Comparison of ENCODE assay signal across 8 cellular contexts in the genomic region with DNA sequence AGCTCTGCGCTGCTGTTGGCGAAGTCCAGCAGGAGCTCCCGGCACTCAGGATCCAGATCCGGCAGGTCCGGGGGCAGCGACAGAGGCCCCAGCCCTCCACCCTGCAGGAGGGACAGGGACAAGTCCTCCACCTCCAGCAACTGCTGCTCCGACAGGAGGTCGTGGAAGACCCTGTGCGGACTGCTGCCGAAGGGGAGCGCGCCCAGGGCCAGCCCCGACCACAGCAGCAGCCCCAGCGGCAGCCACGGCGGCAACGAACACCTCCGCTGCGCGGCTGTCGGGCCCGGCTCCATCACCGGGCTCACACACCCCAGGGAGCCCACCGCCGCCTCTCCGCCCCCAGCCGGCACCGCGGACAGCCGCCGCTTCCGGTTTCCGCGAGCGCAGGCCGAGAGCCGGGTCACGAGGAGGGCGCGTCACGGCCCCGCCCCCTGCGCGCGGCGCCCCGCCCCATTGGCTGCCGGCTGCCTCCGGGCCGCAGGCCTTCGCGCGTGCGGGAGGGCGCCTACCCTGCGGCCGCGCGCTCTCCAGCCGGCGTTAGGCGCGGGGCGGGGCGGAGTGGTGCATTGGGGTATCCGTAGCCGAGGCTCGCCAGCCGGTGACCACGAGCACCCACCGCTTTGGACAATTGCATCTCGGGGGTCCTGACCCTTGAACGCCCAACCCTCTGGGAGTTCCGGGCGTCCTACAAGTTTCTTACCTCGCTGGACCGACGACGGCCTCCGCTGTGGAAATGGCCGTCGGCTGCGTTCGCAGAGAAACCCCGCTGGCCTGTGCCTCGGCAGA. TPM values are rescaled to one million over a fixed set of nuclear protein-coding genes. Genes with fewer than 3 reads are reported as not detected.
DNase-seq lines count a peak whose midpoint lies in the region; ATAC-seq and TF ChIP-seq lines count a peak whose summit lies in the region.

A gene with protein sequence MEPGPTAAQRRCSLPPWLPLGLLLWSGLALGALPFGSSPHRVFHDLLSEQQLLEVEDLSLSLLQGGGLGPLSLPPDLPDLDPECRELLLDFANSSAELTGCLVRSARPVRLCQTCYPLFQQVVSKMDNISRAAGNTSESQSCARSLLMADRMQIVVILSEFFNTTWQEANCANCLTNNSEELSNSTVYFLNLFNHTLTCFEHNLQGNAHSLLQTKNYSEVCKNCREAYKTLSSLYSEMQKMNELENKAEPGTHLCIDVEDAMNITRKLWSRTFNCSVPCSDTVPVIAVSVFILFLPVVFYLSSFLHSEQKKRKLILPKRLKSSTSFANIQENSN (minus strand): TSS at position 383 of the 786 bp plus-strand sequence. CDS start 90 bp downstream, at position 293.

- H3K4me2 ChIP-seq in PC-9: peak within 1 kb of the TSS; percentile 90

- ATAC-seq in GM21526 (IDR thresholded peaks at IDR 0.05; ENCODE audit: low FRiP score, unreplicated experiment): peak; percentile 93

- H2AFZ ChIP-seq in PC-9: peak within 1 kb of the TSS; percentile 100

- TF ChIP-seq CTCF in PC-9 (conservative IDR thresholded peaks at IDR 0.05): no peak
- no peak for TF ChIP-seq CTCF in epithelial cell of proximal tubule (conservative IDR thresholded peaks at IDR 0.05; ENCODE audit: low read depth, low read length)

- TSS peak; percentile 71 for BruUV-seq in PC-9 (replicated peaks; lab: Mats Ljungman, UMichigan)

- H3K36me3 ChIP-seq in PC-9 (ENCODE audit: low read depth): no peaks in the 10 kb centered on the region
- H3K36me3 ChIP-seq in mucosa of stomach (ENCODE audit: control insufficient read depth, insufficient read depth, low read length): no peaks in the 10 kb centered on the region

- POLR2A ChIA-PET in PC-9 (lab: Charles Lee; ENCODE audit: unreplicated experiment): interaction anchor here (0.6 kb wide), 1 partner anchor 189 kb away, joined by 3 read pairs; no protein-coding TSS in a partner anchor

- CTCF ChIA-PET in PC-9 (lab: Charles Lee): no interaction called here

- H3K9ac ChIP-seq in mucosa of stomach (ENCODE audit: low read length): peak within 1 kb of the TSS; percentile 96

- H3K4me3 ChIP-seq in PC-9 (peak within 1 kb of the TSS; percentile 99), epithelial cell of proximal tubule (ENCODE audit: low read depth, low read length) (peak within 1 kb of the TSS; percentile 90), mucosa of stomach (ENCODE audit: low read length) (peak within 1 kb of the TSS; percentile 96)

- H3K9me2 ChIP-seq in PC-9 (ENCODE audit: insufficient read depth): no peaks in the 10 kb centered on the region

- no peaks in the 10 kb centered on the region for H3K9me3 ChIP-seq in PC-9 (ENCODE audit: insufficient read depth, low read depth)
- H3K9me3 ChIP-seq in mucosa of stomach (ENCODE audit: control insufficient read depth, low read length): no peaks in the 10 kb centered on the region

- H3K4me1 ChIP-seq in PC-9 (replicated peaks; ENCODE audit: insufficient read depth) (peaks cover 22% of the 10 kb centered on the region), mucosa of stomach (ENCODE audit: control insufficient read depth, insufficient read depth, low read length) (no peaks in the 10 kb centered on the region)

- H3K79me2 ChIP-seq in PC-9 (ENCODE audit: low read depth): peaks cover 17% of the 10 kb centered on the region

- no peaks in the 10 kb centered on the region for H4K20me1 ChIP-seq in PC-9 (ENCODE audit: insufficient read depth)

- peak; percentile 95 for DNase-seq in DMS 273 (lab: John Stamatoyannopoulos, UW; ENCODE audit: unreplicated experiment)
- peak; percentile 95 for DNase-seq in HuH-7.5 (ENCODE audit: low spot score)
- DNase-seq in PC-9: peak; percentile 68 to 93
- peak; percentile 97 for DNase-seq in activated T-cell treated with anti-CD3 and anti-CD28 coated beads, Interleukin-2, amount 50 U/mL, for 1 hour
- no peak for DNase-seq in epithelial cell of proximal tubule (ENCODE audit: low read depth)
- DNase-seq in stimulated activated CD8-positive, alpha-beta memory T cell treated with anti-CD3 and anti-CD28 coated beads, Interleukin-7, amount 100 ng/mL, for 24 hours (ENCODE audit: low read depth): peak; percentile 88

- H3F3A ChIP-seq in PC-9 (ENCODE audit: insufficient read depth, low read depth): no peaks in the 10 kb centered on the region

- peak within 1 kb of the TSS; percentile 38 for H3K27ac ChIP-seq in PC-9

- no peaks in the 10 kb centered on the region for H3K27me3 ChIP-seq in PC-9 (ENCODE audit: insufficient read depth, low read depth)
- H3K27me3 ChIP-seq in mucosa of stomach (ENCODE audit: control insufficient read depth, insufficient read depth, low read length): peaks cover 2% of the 10 kb centered on the region

- intact Hi-C loops in PC-9 (cut with micrococcal nuclease; ENCODE audit: unreplicated experiment): no loop called here

RNA-seq across cellular contexts. Expression of the gene that starts here (rescaled TPM):
- total RNA-seq in PC-9 (2021): 13.7 and 16.0 TPM in 2 replicates
- 15.0 and 19.1 TPM in 2 replicates for total RNA-seq in epithelial cell of proximal tubule
